Comparison of ENCODE assay signal across 23 cellular contexts in the genomic region with DNA sequence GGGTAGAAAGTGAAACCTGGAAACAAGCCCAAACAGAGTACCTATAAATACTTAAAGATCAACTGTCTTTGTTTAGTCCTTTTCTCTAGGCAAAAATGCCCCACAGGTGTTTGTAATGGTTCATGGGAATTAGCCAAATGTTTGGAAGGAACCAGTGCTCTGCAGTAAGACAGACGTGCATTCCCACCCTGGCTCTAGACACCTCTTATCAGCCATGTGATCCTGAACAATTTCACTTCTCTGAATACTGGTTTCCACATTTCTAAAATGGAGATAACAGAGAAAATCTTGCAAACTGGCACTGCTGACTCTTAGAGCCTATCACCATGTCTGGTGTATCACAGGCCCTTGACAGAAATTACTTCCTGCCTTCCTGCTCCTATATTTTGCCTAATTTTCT.
"Had no signal": no experiment of that assay in that cellular context is flagged by ENCODE, and none has a peak within 500 bp of the region (broad histone marks: within the 10 kb centered on the region; RNA-seq: fewer than 3 reads in every experiment).

No MANE protein-coding gene starts in this region.

- DNase-seq: activated B cell treated with CpG ODN at 0.5 μM for 24 hours; activated CD4-positive, alpha-beta T cell treated with anti-CD3 and anti-CD28 coated beads for 1 hour; activated CD4-positive, alpha-beta T cell treated with anti-CD3 and anti-CD28 coated beads, Interleukin-2, amount 10 ng/mL, durations not matched to agents 24 days and 14 days; activated CD4-positive, alpha-beta T cell treated with anti-CD3 and anti-CD28 coated beads, Interleukin-2, amount 50 U/mL, for 48 hours; activated CD8-positive, alpha-beta memory T cell treated with anti-CD3 and anti-CD28 coated beads for 24 hours; activated gamma-delta T cell; activated naive CD4-positive, alpha-beta T cell treated with anti-CD3 and anti-CD28 coated beads for 36 hours; activated T-cell treated with anti-CD3 and anti-CD28 coated beads, Interleukin-2, amount 50 U/mL, for 48 hours; NCI-H1092; NCI-H1436; NCI-H1694 treated with DMSO at 0.1 percent for 48 hours; NCI-H2029 treated with DMSO at 0.1 percent for 48 hours; NCI-H446 treated with DMSO at 0.1 percent for 48 hours; NCI-H524 treated with DMSO at 0.1 percent for 48 hours; NCI-H748 treated with DMSO at 0.1 percent for 48 hours; NK-92 treated with Interleukin-12 subunit alpha and Interleukin-12 subunit beta, amount 100 ng/mL, for 24 hours; Peyer's patch; SHP77 had no signal

- ATAC-seq: activated T-helper 17 cell treated with anti-CD3 and anti-CD28 coated beads, Interleukin-2, amount 50 U/mL, for 72 hours had no signal

- H3K27me3 Mint-ChIP-seq: activated CD4-positive, alpha-beta T cell treated with anti-CD3 and anti-CD28 coated beads, Interleukin-2, amount 10 ng/mL, durations not matched to agents 24 days and 14 days had no signal

- H3K4me3 Mint-ChIP-seq: activated B cell treated with CpG ODN at 0.5 μM for 24 hours; activated CD4-positive, alpha-beta T cell treated with anti-CD3 and anti-CD28 coated beads, Interleukin-2, amount 10 ng/mL, durations not matched to agents 24 days and 14 days; activated naive CD4-positive, alpha-beta T cell treated with anti-CD3 and anti-CD28 coated beads for 36 hours; activated naive CD8-positive, alpha-beta T cell; activated T-helper 17 cell treated with anti-CD3 and anti-CD28 coated beads, Interleukin-2, amount 50 U/mL, for 72 hours; T-helper 1 cell treated with Interleukin-12 subunit alpha and Interleukin-12 subunit beta and Interleukin-4 antibody, amounts not matched to agents 30 μg/mL and 1 μg/mL, for 36 hours had no signal

- H3K4me1 Mint-ChIP-seq: activated B cell treated with CpG ODN at 0.5 μM for 24 hours; activated CD4-positive, alpha-beta T cell treated with anti-CD3 and anti-CD28 coated beads, Interleukin-2, amount 10 ng/mL, durations not matched to agents 24 days and 14 days; activated T-helper 17 cell treated with anti-CD3 and anti-CD28 coated beads, Interleukin-2, amount 50 U/mL, for 72 hours had no signal

- H3K9me3 Mint-ChIP-seq: activated B cell treated with CpG ODN at 0.5 μM for 24 hours; activated CD4-positive, alpha-beta T cell treated with anti-CD3 and anti-CD28 coated beads, Interleukin-2, amount 10 ng/mL, durations not matched to agents 24 days and 14 days; activated naive CD4-positive, alpha-beta T cell treated with anti-CD3 and anti-CD28 coated beads for 36 hours; activated T-helper 17 cell treated with anti-CD3 and anti-CD28 coated beads, Interleukin-2, amount 50 U/mL, for 72 hours; T-helper 1 cell treated with Interleukin-12 subunit alpha and Interleukin-12 subunit beta and Interleukin-4 antibody, amounts not matched to agents 30 μg/mL and 1 μg/mL, for 36 hours had no signal

- H3K36me3 ChIP-seq: Peyer's patch, SJSA1 had no signal

- H3K4me1 ChIP-seq: Peyer's patch, SJSA1 had no signal

- H3K36me3 Mint-ChIP-seq: activated naive CD8-positive, alpha-beta T cell had no signal

- H3K9ac ChIP-seq: KMS-11 had no signal

- H3K4me2 ChIP-seq: KMS-11 had no signal

- H3K27me3 ChIP-seq: Peyer's patch, SJSA1 had no signal

- H3K27ac Mint-ChIP-seq: activated B cell treated with CpG ODN at 0.5 μM for 24 hours; activated CD4-positive, alpha-beta T cell treated with anti-CD3 and anti-CD28 coated beads, Interleukin-2, amount 10 ng/mL, durations not matched to agents 24 days and 14 days; activated naive CD4-positive, alpha-beta T cell treated with anti-CD3 and anti-CD28 coated beads for 36 hours; activated naive CD8-positive, alpha-beta T cell; activated T-helper 17 cell treated with anti-CD3 and anti-CD28 coated beads, Interleukin-2, amount 50 U/mL, for 72 hours; T-helper 1 cell treated with Interleukin-12 subunit alpha and Interleukin-12 subunit beta and Interleukin-4 antibody, amounts not matched to agents 30 μg/mL and 1 μg/mL, for 36 hours had no signal

- H3K9me3 ChIP-seq: Peyer's patch, SJSA1 had no signal

- H3K27ac ChIP-seq: KMS-11, Peyer's patch, SJSA1 had no signal

- H3K4me3 ChIP-seq: Peyer's patch, SJSA1 had no signal
